Comparison of ENCODE assay signal across 16 cellular contexts in genomic region chr3:152346740-152347139, GRCh38.
DNase-seq lines count a peak whose midpoint lies in the region; ATAC-seq, FAIRE-seq and TF ChIP-seq lines count a peak whose summit lies in the region.
"Had no signal": no experiment of that assay in that cellular context is flagged by ENCODE, and none has a peak within 500 bp of the region (broad histone marks: within the 10 kb centered on the region; RNA-seq: fewer than 3 reads in every experiment).

No MANE protein-coding gene starts in this region.

- no peak for TF ChIP-seq EP300 in K562 (IDR thresholded peaks at IDR 0.05; ENCODE audit: low read length)

- ATAC-seq in CD4-positive, alpha-beta T cell (ENCODE audit: poor library complexity), result no peak
- ATAC-seq in K562 (no peak), gastrocnemius medialis (no peak)
- ATAC-seq: HepG2 had no signal

- no peak for DNase-seq in CD4-positive, alpha-beta T cell
- DNase-seq in MG63 (peak; percentile 19), K562 (ENCODE audit: extremely low read depth in 1 of 4, low spot score in 3 of 4) (peak in 1 of 4 experiments; percentile 32), gastrocnemius medialis (no peak), NOMO-1 (lab: John Stamatoyannopoulos, UW; ENCODE audit: unreplicated experiment in 2 of 2) (no peak), CD14-positive monocyte (ENCODE audit: low spot score) (no peak)
- no peak for DNase-seq in activated CD8-positive, alpha-beta memory T cell treated with anti-CD3 and anti-CD28 coated beads, Interleukin-2, amount 50 U/mL, for 4 hours
- DNase-seq: BE2C; Caco-2; CD8-positive, alpha-beta memory T cell; DMS53; HCEC 1CT; HFFc6 had no signal

- H3K4me3 ChIP-seq in MG63 (no peak overlapping the region), K562 (no peak overlapping the region), gastrocnemius medialis (peak overlapping the region in 1 of 4 donors; percentile 0)

- CTCF ChIA-PET in CD4-positive, alpha-beta T cell (lab: Charles Lee), result interaction anchor here (0.7 to 0.8 kb wide), 2 partner anchors 14 to 124 kb away, joined by 3 read pairs; no protein-coding TSS in a partner anchor
- CTCF ChIA-PET in K562 (lab: Yijun Ruan, JAX; ENCODE audit: low intra/inter-chr PET ratio), result interaction anchor here (1.1 kb wide), 1 partner anchor 14 kb away, joined by 3 read pairs; no protein-coding TSS in a partner anchor

- FAIRE-seq in K562 (lab: Jason Lieb, UNC), result no peak
- FAIRE-seq: HepG2, HTR-8/SVneo had no signal

- peaks cover 76% of the 10 kb centered on the region for H3K36me3 ChIP-seq in MG63
- peaks cover 68% of the 10 kb centered on the region for H3K36me3 ChIP-seq in K562 (ENCODE audit: control insufficient read depth, insufficient read depth, low read length)
- H3K36me3 ChIP-seq in gastrocnemius medialis, result no peaks in the 10 kb centered on the region
- H3K36me3 ChIP-seq: BE2C had no signal

- 65% methylated on average over 2 of the region's 2 CpGs for WGBS in K562 (ENCODE audit: insufficient coverage, low coverage, missing lambda C conversion rate)

- intact Hi-C loops in CD4-positive, alpha-beta T cell (cut with DNase I, micrococcal nuclease), result loop anchor here in 1 of 2 experiments (5.0 kb wide), 1 partner anchor 36 kb away; no protein-coding TSS in a partner anchor
- intact Hi-C loops in K562 (cut with micrococcal nuclease) (no loop called here), gastrocnemius medialis (cut with DNase I; ENCODE audit: low total_unique reads) (loop anchor here (5.0 kb wide), 1 partner anchor 66 kb away; no protein-coding TSS in a partner anchor), CD14-positive monocyte (cut with micrococcal nuclease) (no loop called here)

- no TSS peak for BruUV-seq in K562 (replicated peaks; lab: Mats Ljungman, UMichigan)

- peaks cover 3 to 21% of the 10 kb centered on the region in 2 experiments; a peak in 3 of 5 replicates for H3K4me1 ChIP-seq in K562 (replicated peaks in 1 of 2; ENCODE audit: control insufficient read depth in 2 of 2, insufficient read depth in 2 of 2, low read length in 2 of 2)
- peaks cover 97 to 98% of the 10 kb centered on the region in 2 donors for H3K4me1 ChIP-seq in gastrocnemius medialis

- no peak for TF ChIP-seq POLR2A in K562 (conservative IDR thresholded peaks at IDR 0.05)
- TF ChIP-seq POLR2A in gastrocnemius medialis (IDR thresholded peaks at IDR 0.05), result no peak

- H3K27me3 ChIP-seq in CD4-positive, alpha-beta T cell (ENCODE audit: control insufficient read depth, insufficient read depth, low read length), result no peaks in the 10 kb centered on the region
- no peaks in the 10 kb centered on the region for H3K27me3 ChIP-seq in MG63
- no peaks in the 10 kb centered on the region for H3K27me3 ChIP-seq in K562 (ENCODE audit: control insufficient read depth in 2 of 2, insufficient read depth in 2 of 2, low read length in 2 of 2)
- H3K27me3 ChIP-seq in gastrocnemius medialis, result no peaks in the 10 kb centered on the region
- H3K27me3 ChIP-seq: BE2C had no signal

- in situ Hi-C loops in K562 (cut with MboI) (no loop called here), gastrocnemius medialis (cut with MboI; ENCODE audit: low sequenced_read_pairs in 4 of 4) (no loop called here)

- no peaks in the 10 kb centered on the region for H3K9me3 Mint-ChIP-seq in CD4-positive, alpha-beta T cell
- H3K9me3 Mint-ChIP-seq in CD14-positive monocyte, result no peaks in the 10 kb centered on the region
- H3K9me3 Mint-ChIP-seq: CD8-positive, alpha-beta memory T cell; HFFc6 had no signal

- H3K79me2 ChIP-seq in K562 (ENCODE audit: control insufficient read depth, insufficient read depth, low read length), result peaks cover 100% of the 10 kb centered on the region

- no peaks in the 10 kb centered on the region for H3K27me3 Mint-ChIP-seq in CD4-positive, alpha-beta T cell
- no peaks in the 10 kb centered on the region for H3K27me3 Mint-ChIP-seq in CD14-positive monocyte (ENCODE audit: low read depth in 3 of 3)
- H3K27me3 Mint-ChIP-seq: CD8-positive, alpha-beta memory T cell had no signal

- no peak overlapping the region for H3K27ac ChIP-seq in CD4-positive, alpha-beta T cell (ENCODE audit: low read depth, low read length)
- peak overlapping the region; percentile 31; the same call in 1 of the 3 replicates for H3K27ac ChIP-seq in K562 (ENCODE audit: extremely low read depth, low read depth, low read length)
- H3K27ac ChIP-seq in gastrocnemius medialis, result peak overlapping the region; percentile 71 to 95 (median 86)
- H3K27ac ChIP-seq: C4-2B had no signal

- no peaks in the 10 kb centered on the region for H3K9me3 ChIP-seq in CD4-positive, alpha-beta T cell (ENCODE audit: control insufficient read depth, low read length)
- no peaks in the 10 kb centered on the region for H3K9me3 ChIP-seq in MG63
- no peaks in the 10 kb centered on the region for H3K9me3 ChIP-seq in K562 (replicated peaks; ENCODE audit: control insufficient read depth, insufficient read depth, low read depth, low read length)
- H3K9me3 ChIP-seq in gastrocnemius medialis, result no peaks in the 10 kb centered on the region
- H3K9me3 ChIP-seq: BE2C, Caco-2 had no signal

- H3K4me2 ChIP-seq in K562 (ENCODE audit: insufficient read depth, low read length), result no peak overlapping the region

- TF ChIP-seq RAD21 in K562 (CRISPR knock-in tag; conservative IDR thresholded peaks at IDR 0.05 in 1 of 2, IDR thresholded peaks at IDR 0.05 in 1 of 2), result no peak

- H4K20me1 ChIP-seq in K562 (replicated peaks; ENCODE audit: control insufficient read depth, insufficient read depth, low read length), result no peaks in the 10 kb centered on the region

- no peak overlapping the region for H3K9ac ChIP-seq in K562 (ENCODE audit: insufficient read depth in 1 of 2, low read depth in 2 of 2, low read length in 2 of 2)

- TF ChIP-seq CTCF in CD4-positive, alpha-beta T cell (IDR thresholded peaks at IDR 0.05), result no peak
- TF ChIP-seq CTCF in K562 (IDR thresholded peaks at IDR 0.05 in 2 of 3, conservative IDR thresholded peaks at IDR 0.05 in 1 of 3; ENCODE audit: insufficient read depth in 2 of 3, low read depth in 1 of 3, low read length in 3 of 3), result no peak
- no peak for TF ChIP-seq CTCF in gastrocnemius medialis (IDR thresholded peaks at IDR 0.05 in 4 of 5, conservative IDR thresholded peaks at IDR 0.05 in 1 of 5)
- no peak for TF ChIP-seq CTCF in CD14-positive monocyte (IDR thresholded peaks at IDR 0.05)

- H3K27ac Mint-ChIP-seq in CD4-positive, alpha-beta T cell, result peak overlapping the region; percentile 59
- no peak overlapping the region for H3K27ac Mint-ChIP-seq in CD14-positive monocyte
- H3K27ac Mint-ChIP-seq: HFFc6 had no signal

- no peak overlapping the region for H2AFZ ChIP-seq in K562 (ENCODE audit: low read depth, low read length)

- no peaks in the 10 kb centered on the region for H3K9me1 ChIP-seq in K562 (ENCODE audit: control insufficient read depth, insufficient read depth, low read length)

- H3K4me3 Mint-ChIP-seq in CD4-positive, alpha-beta T cell, result no peak overlapping the region
- no peak overlapping the region for H3K4me3 Mint-ChIP-seq in CD14-positive monocyte
- H3K4me3 Mint-ChIP-seq: HFFc6 had no signal

- H3K36me3 Mint-ChIP-seq in CD4-positive, alpha-beta T cell (ENCODE audit: low read depth), result peaks cover 55% of the 10 kb centered on the region
- peaks cover 13 to 21% of the 10 kb centered on the region in 2 donors for H3K36me3 Mint-ChIP-seq in CD14-positive monocyte

- H3K4me1 Mint-ChIP-seq in CD4-positive, alpha-beta T cell (ENCODE audit: low read depth), result peaks cover 39% of the 10 kb centered on the region
- H3K4me1 Mint-ChIP-seq in CD14-positive monocyte, result peaks cover 29% of the 10 kb centered on the region

- POLR2A ChIA-PET in CD4-positive, alpha-beta T cell (lab: Charles Lee), result no interaction called here
- POLR2A ChIA-PET in K562 (lab: Yijun Ruan, JAX), result interaction anchor here (0.6 kb wide), 1 partner anchor 171 kb away, joined by 5 read pairs; no protein-coding TSS in a partner anchor

TF ChIP-seq in K562, 482 proteins besides CTCF, POLR2A, EP300 and RAD21 (continues in another document):
- TF ChIP-seq MEIS2 (IDR thresholded peaks at IDR 0.05; ENCODE audit: partially characterized antibody) (no peak), SMAD4 (CRISPR knock-in tag; conservative IDR thresholded peaks at IDR 0.05) (no peak), SRSF3 (IDR thresholded peaks at IDR 0.05; ENCODE audit: insufficient read depth, low read length) (no peak), JUND (IDR thresholded peaks at IDR 0.05; ENCODE audit: borderline replicate concordance, low read depth, low read length) (no peak), JUND (tag; IDR thresholded peaks at IDR 0.05; ENCODE audit: borderline replicate concordance, low read depth, low read length) (0 out of 3 replicates have a peak, but pooled peaks have one; percentile 17), C11orf30 (IDR thresholded peaks at IDR 0.05; ENCODE audit: low read depth) (no peak), PYGO2 (tag; IDR thresholded peaks at IDR 0.05) (no peak), TARDBP (IDR thresholded peaks at IDR 0.05) (no peak), MYNN (IDR thresholded peaks at IDR 0.05) (no peak), MYNN (CRISPR knock-in tag; IDR thresholded peaks at IDR 0.05) (no peak), MEF2A (IDR thresholded peaks at IDR 0.05; ENCODE audit: control insufficient read depth, low read depth, low read length) (no peak), ARHGAP35 (IDR thresholded peaks at IDR 0.05; ENCODE audit: partially characterized antibody) (no peak), TEAD1 (CRISPR knock-in tag; IDR thresholded peaks at IDR 0.05) (no peak), ATF3 (IDR thresholded peaks at IDR 0.05) (peak; percentile 53; the same call in 1 of the 2 replicates), ATF3 (CRISPR knock-in tag; conservative IDR thresholded peaks at IDR 0.05) (no peak), ZNF717 (CRISPR knock-in tag; IDR thresholded peaks at IDR 0.05) (no peak), GABPB2 (CRISPR knock-in tag; conservative IDR thresholded peaks at IDR 0.05) (no peak), ETS2 (tag; IDR thresholded peaks at IDR 0.05; ENCODE audit: borderline replicate concordance, poor library complexity, severe bottlenecking) (no peak), SMARCA5 (IDR thresholded peaks at IDR 0.05) (peak; percentile 59; the same call in 1 of the 2 replicates), CBFA2T3 (IDR thresholded peaks at IDR 0.05) (no peak), ZBED1 (IDR thresholded peaks at IDR 0.05) (no peak), RB1 (IDR thresholded peaks at IDR 0.05; ENCODE audit: low read depth) (no peak), ZBTB1 (CRISPR knock-in tag; IDR thresholded peaks at IDR 0.05; ENCODE audit: borderline replicate concordance, low read depth) (no peak)
